In the genomic region with DNA sequence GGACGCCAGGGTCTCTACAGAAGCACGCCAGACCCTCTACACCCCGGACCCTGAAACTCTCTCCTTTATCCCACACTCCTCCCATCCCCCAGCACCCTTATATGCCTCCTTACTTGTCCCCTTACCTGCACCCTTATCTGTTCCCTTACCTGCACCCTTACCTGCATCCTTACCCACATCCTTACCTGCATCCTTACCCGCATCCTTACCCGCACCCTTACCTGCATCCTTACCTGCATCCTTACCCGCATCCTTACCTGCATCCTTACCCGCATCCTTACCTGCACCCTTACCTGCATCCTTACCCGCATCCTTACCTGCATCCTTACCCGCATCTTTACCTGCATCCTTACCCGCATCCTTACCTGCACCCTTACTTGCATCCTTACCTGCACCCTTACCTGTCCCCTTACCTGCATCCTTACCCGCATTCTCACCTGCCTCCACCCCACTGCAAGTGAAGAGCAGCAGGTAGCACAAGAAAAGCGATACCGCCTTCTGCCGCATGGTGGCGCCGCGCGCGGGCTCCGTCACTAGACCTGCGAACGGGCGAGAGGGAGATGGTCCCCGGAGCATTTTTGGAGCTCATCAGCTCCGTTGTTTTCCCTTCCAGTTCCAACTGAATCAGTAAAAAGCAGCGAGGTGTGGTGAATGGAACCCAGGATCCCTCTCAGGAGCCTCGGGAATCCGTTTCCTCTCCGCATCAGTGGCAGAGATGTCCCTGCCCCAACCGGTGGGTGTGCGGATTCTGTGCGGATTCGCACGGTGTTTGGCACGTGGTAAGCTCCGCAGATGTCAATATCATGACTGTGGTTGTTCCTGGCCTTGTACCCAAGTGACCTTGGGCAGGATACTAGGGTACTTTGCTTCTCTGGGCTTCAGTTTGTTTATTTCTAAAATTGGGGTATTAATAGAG, we compare ENCODE assay signal across 8 cellular contexts. TPM values are rescaled to one million over a fixed set of nuclear protein-coding genes. Genes with fewer than 3 reads are reported as not detected.
A peak's percentile ranks its signal among the peaks of the same experiment; 100 is the strongest.
DNase-seq lines count a peak whose midpoint lies in the region; ATAC-seq and TF ChIP-seq lines count a peak whose summit lies in the region.

No MANE protein-coding gene starts in this region.

- no peak for ATAC-seq in natural killer cell treated with Interleukin-12 subunit alpha and Interleukin-12 subunit beta and Interleukin-15 and Interleukin-18, amount 100 ng/mL, for 72 hours
- ATAC-seq in HG03521 (IDR thresholded peaks at IDR 0.05; ENCODE audit: unreplicated experiment), result no peak

- peak overlapping the region in 1 of 2 donors; percentile 6 for H3K27ac Mint-ChIP-seq in natural killer cell treated with Interleukin-12 subunit alpha and Interleukin-12 subunit beta and Interleukin-15 and Interleukin-18, amount 100 ng/mL, for 72 hours

- peaks cover 27 to 31% of the 10 kb centered on the region in 2 donors for H3K4me1 Mint-ChIP-seq in natural killer cell treated with Interleukin-12 subunit alpha and Interleukin-12 subunit beta and Interleukin-15 and Interleukin-18, amount 100 ng/mL, for 72 hours (ENCODE audit: low read depth in 2 of 2)

- H3K9me3 Mint-ChIP-seq in natural killer cell treated with Interleukin-12 subunit alpha and Interleukin-12 subunit beta and Interleukin-15 and Interleukin-18, amount 100 ng/mL, for 72 hours, result no peaks in the 10 kb centered on the region

- no peaks in the 10 kb centered on the region for H3K36me3 Mint-ChIP-seq in natural killer cell treated with Interleukin-12 subunit alpha and Interleukin-12 subunit beta and Interleukin-15 and Interleukin-18, amount 100 ng/mL, for 72 hours

- H4K20me1 ChIP-seq in OCI-LY3 (ENCODE audit: insufficient read depth, low read length), result no peaks in the 10 kb centered on the region

- peak overlapping the region; percentile 27; the same call in 1 of the 2 replicates for H3K4me3 ChIP-seq in HEK293 (ENCODE audit: low read depth, low read length)
- peak overlapping the region; percentile 49 for H3K4me3 ChIP-seq in OCI-LY3 (ENCODE audit: low read length)

- peak overlapping the region; percentile 81 for H3K4me2 ChIP-seq in OCI-LY3 (ENCODE audit: low read length)

- CTCF ChIA-PET in HEK293 (lab: Yijun Ruan, JAX), result interaction anchor here (0.6 to 13.1 kb wide), 49 partner anchors 9 to 780 kb away, joined by 3 to 317 read pairs (median 4); a partner anchor contains a TSS

- POLR2A ChIA-PET in HEK293 (lab: Yijun Ruan, JAX), result interaction anchor here (0.6 to 4.1 kb wide), 7 partner anchors 56 to 348 kb away, joined by 3 to 31 read pairs (median 4); a partner anchor contains a TSS

- H2AFZ ChIP-seq in OCI-LY3 (ENCODE audit: low read depth, low read length), result no peak overlapping the region

- H3K27ac ChIP-seq in HEK293 (ENCODE audit: extremely low read depth, low read depth, low read length) (no peak overlapping the region), OCI-LY3 (ENCODE audit: low read length) (no peak overlapping the region)

- H3K27me3 ChIP-seq in OCI-LY3 (ENCODE audit: low read depth, low read length), result no peaks in the 10 kb centered on the region

- no peak overlapping the region for H3K9ac ChIP-seq in OCI-LY3 (ENCODE audit: low read length)

- H3K9me3 ChIP-seq in HEK293 (ENCODE audit: control insufficient read depth, insufficient read depth, low read depth, low read length), result no peaks in the 10 kb centered on the region
- H3K9me3 ChIP-seq in OCI-LY3 (ENCODE audit: insufficient read depth, low read length), result no peaks in the 10 kb centered on the region

- no peaks in the 10 kb centered on the region for H3K4me1 ChIP-seq in HEK293 (ENCODE audit: control insufficient read depth, insufficient read depth, low read length)
- peaks cover 13% of the 10 kb centered on the region for H3K4me1 ChIP-seq in OCI-LY3 (ENCODE audit: low read length)

- H3K36me3 ChIP-seq in HEK293 (ENCODE audit: control insufficient read depth in 2 of 2, insufficient read depth in 1 of 2, low read length in 2 of 2) (no peaks in the 10 kb centered on the region), OCI-LY3 (replicated peaks; ENCODE audit: low read depth, low read length) (no peaks in the 10 kb centered on the region)

- H3K79me2 ChIP-seq in OCI-LY3 (ENCODE audit: low read length), result no peaks in the 10 kb centered on the region

- peak overlapping the region; percentile 55 for H3K4me3 Mint-ChIP-seq in natural killer cell treated with Interleukin-12 subunit alpha and Interleukin-12 subunit beta and Interleukin-15 and Interleukin-18, amount 100 ng/mL, for 72 hours

- DNase-seq in C1 segment of cervical spinal cord (lab: John Stamatoyannopoulos, UW) (peak in 11 of 14 donors; percentile 17 to 68 (median 43)), fibroblast of gingiva (ENCODE audit: low read depth) (peak; percentile 34)
- peak; percentile 92 for DNase-seq in activated T-cell treated with anti-CD3 and anti-CD28 coated beads, Interleukin-2, amount 50 U/mL, for 1 hour
- peak; percentile 83 for DNase-seq in natural killer cell treated with Interleukin-12 subunit alpha and Interleukin-12 subunit beta and Interleukin-15 and Interleukin-18, amount 100 ng/mL, for 72 hours (ENCODE audit: low spot score)
- DNase-seq in stimulated activated naive CD4-positive, alpha-beta T cell (lab: John Stamatoyannopoulos, UW), result peak; percentile 64 to 91 (median 82)

- TF ChIP-seq CTCF in HEK293 (tag by site-specific recombination; IDR thresholded peaks at IDR 0.05), result peak; percentile 89
- TF ChIP-seq CTCF in OCI-LY3 (IDR thresholded peaks at IDR 0.05; ENCODE audit: low read depth, low read length), result peak; percentile 47

- no peaks in the 10 kb centered on the region for H3K27me3 Mint-ChIP-seq in natural killer cell treated with Interleukin-12 subunit alpha and Interleukin-12 subunit beta and Interleukin-15 and Interleukin-18, amount 100 ng/mL, for 72 hours

TF ChIP-seq in HEK293, 187 proteins besides CTCF, POLR2A, EP300 and RAD21 (continues in another document):
- TF ChIP-seq TCF7L2 (IDR thresholded peaks at IDR 0.05; ENCODE audit: borderline replicate concordance, low read depth, low read length), result no peak
- no peak for TF ChIP-seq ZNF121 (tag by site-specific recombination; IDR thresholded peaks at IDR 0.05)
- peak; percentile 100 for TF ChIP-seq ZEB2 (tag by site-specific recombination; IDR thresholded peaks at IDR 0.05)
- no peak for TF ChIP-seq ZNF350 (tag by site-specific recombination; IDR thresholded peaks at IDR 0.05)
- TF ChIP-seq, protein P1, sequence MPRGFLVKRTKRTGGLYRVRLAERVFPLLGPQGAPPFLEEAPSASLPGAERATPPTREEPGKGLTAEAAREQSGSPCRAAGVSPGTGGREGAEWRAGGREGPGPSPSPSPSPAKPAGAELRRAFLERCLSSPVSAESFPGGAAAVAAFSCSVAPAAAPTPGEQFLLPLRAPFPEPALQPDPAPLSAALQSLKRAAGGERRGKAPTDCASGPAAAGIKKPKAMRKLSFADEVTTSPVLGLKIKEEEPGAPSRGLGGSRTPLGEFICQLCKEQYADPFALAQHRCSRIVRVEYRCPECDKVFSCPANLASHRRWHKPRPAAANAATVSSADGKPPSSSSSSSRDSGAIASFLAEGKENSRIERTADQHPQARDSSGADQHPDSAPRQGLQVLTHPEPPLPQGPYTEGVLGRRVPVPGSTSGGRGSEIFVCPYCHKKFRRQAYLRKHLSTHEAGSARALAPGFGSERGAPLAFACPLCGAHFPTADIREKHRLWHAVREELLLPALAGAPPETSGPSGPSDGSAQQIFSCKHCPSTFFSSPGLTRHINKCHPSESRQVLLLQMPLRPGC (tag by site-specific recombination; IDR thresholded peaks at IDR 0.05), result no peak
- TF ChIP-seq ZNF571 (tag by site-specific recombination; IDR thresholded peaks at IDR 0.05), result no peak
- TF ChIP-seq ZNF426 (tag by site-specific recombination; IDR thresholded peaks at IDR 0.05), result no peak
- TF ChIP-seq, protein P2, sequence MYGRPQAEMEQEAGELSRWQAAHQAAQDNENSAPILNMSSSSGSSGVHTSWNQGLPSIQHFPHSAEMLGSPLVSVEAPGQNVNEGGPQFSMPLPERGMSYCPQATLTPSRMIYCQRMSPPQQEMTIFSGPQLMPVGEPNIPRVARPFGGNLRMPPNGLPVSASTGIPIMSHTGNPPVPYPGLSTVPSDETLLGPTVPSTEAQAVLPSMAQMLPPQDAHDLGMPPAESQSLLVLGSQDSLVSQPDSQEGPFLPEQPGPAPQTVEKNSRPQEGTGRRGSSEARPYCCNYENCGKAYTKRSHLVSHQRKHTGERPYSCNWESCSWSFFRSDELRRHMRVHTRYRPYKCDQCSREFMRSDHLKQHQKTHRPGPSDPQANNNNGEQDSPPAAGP (tag by site-specific recombination; IDR thresholded peaks at IDR 0.05), result peak; percentile 20; the same call in 1 of the 2 replicates
- TF ChIP-seq ZFP3 (tag by site-specific recombination; IDR thresholded peaks at IDR 0.05; ENCODE audit: low read depth), result no peak

RNA-seq across cellular contexts. Expression of a gene that starts 2.9 kb away (rescaled TPM):
- 10 to 100 TPM; 42.8 to 45.4 TPM for total RNA-seq in natural killer cell treated with Interleukin-12 subunit alpha and Interleukin-12 subunit beta and Interleukin-15 and Interleukin-18, amount 100 ng/mL, for 72 hours

RNA-seq across cellular contexts. Expression of a gene that starts 34.1 kb away (rescaled TPM):
- total RNA-seq in natural killer cell treated with Interleukin-12 subunit alpha and Interleukin-12 subunit beta and Interleukin-15 and Interleukin-18, amount 100 ng/mL, for 72 hours, result 10 to 100 TPM; 14.2 to 60.0 TPM

RNA-seq across cellular contexts. Expression of a gene that starts 56.7 kb away (rescaled TPM):
- total RNA-seq in natural killer cell treated with Interleukin-12 subunit alpha and Interleukin-12 subunit beta and Interleukin-15 and Interleukin-18, amount 100 ng/mL, for 72 hours, result 10 to 100 TPM in 1 of 2 donors, 1 to 10 TPM in 1; 9.4 to 11.4 TPM

Comparison
In these comparisons a context has a peak if more than half of its experiments do, and no peak if none do; other contexts are left out.
1. DNase-seq: peak in every context shown above with its lines; median percentile 92 in activated T-cell treated with anti-CD3 and anti-CD28 coated beads, Interleukin-2, amount 50 U/mL, for 1 hour; 83 in natural killer cell treated with Interleukin-12 subunit alpha and Interleukin-12 subunit beta and Interleukin-15 and Interleukin-18, amount 100 ng/mL, for 72 hours; 82 in stimulated activated naive CD4-positive, alpha-beta T cell; 43 in C1 segment of cervical spinal cord; 34 in fibroblast of gingiva.